In genomic region chr1:53552146-53552940, GRCh38 we compare ENCODE assay signal across 11 cellular contexts.
DNase-seq lines count a peak whose midpoint lies in the region; ATAC-seq, FAIRE-seq and TF ChIP-seq lines count a peak whose summit lies in the region.
"Had no signal": no experiment of that assay in that cellular context is flagged by ENCODE, and none has a peak within 500 bp of the region (broad histone marks: within the 10 kb centered on the region; RNA-seq: fewer than 3 reads in every experiment).

No MANE protein-coding gene starts in this region.

- intact Hi-C loops in kidney (cut with DNase I): no loop called here

- no peak overlapping the region for H3K4me3 ChIP-seq in kidney (ENCODE audit: low read length in 2 of 2)

- no peaks in the 10 kb centered on the region for H3K9me3 ChIP-seq in kidney (ENCODE audit: control insufficient read depth in 1 of 2, low read length in 2 of 2)

- no peak overlapping the region for H3K9ac ChIP-seq in kidney (ENCODE audit: low read length in 2 of 2)

- H3K4me1 ChIP-seq in kidney (ENCODE audit: control insufficient read depth in 1 of 2, insufficient read depth in 1 of 2, low read depth in 1 of 2, low read length in 2 of 2): no peaks in the 10 kb centered on the region

- ATAC-seq in HG03159 (IDR thresholded peaks at IDR 0.05; ENCODE audit: unreplicated experiment): no peak
- ATAC-seq: HCT116 had no signal

- DNase-seq in A172 (ENCODE audit: low spot score) (peak; percentile 24), DMS79 (lab: John Stamatoyannopoulos, UW) (peak; percentile 77), RPMI7951 (ENCODE audit: low read depth) (peak; percentile 94), kidney (peak; percentile 61), NK-92 (lab: John Stamatoyannopoulos, UW; ENCODE audit: unreplicated experiment) (no peak), NCI-H128 (lab: John Stamatoyannopoulos, UW; ENCODE audit: unreplicated experiment) (no peak)
- DNase-seq in stimulated activated CD4-positive, alpha-beta T cell treated with anti-CD3 and anti-CD28 coated beads, Interleukin-4, amount 100 ng/mL, for 24 hours: no peak
- DNase-seq: CD4-positive, alpha-beta memory T cell; cortex of kidney had no signal

- FAIRE-seq in kidney (lab: Jason Lieb, UNC): no peak

- no peak overlapping the region for H3K27ac ChIP-seq in kidney (ENCODE audit: low read depth in 2 of 2, low read length in 2 of 2)

- no peak for TF ChIP-seq CTCF in kidney (IDR thresholded peaks at IDR 0.05; ENCODE audit: borderline replicate concordance, extremely low read depth, insufficient read depth)

- peaks cover 0 to 3% of the 10 kb centered on the region in 2 donors for H3K36me3 ChIP-seq in kidney (ENCODE audit: control insufficient read depth in 1 of 2, insufficient read depth in 2 of 2, low read length in 2 of 2)

Comparison
In these comparisons a context has a peak if more than half of its experiments do, and no peak if none do; other contexts are left out.
1. DNase-seq: peak in A172 (single experiment), DMS79 (single experiment), RPMI7951 (single experiment) and kidney (single experiment); none in stimulated activated CD4-positive, alpha-beta T cell treated with anti-CD3 and anti-CD28 coated beads, Interleukin-4, amount 100 ng/mL, for 24 hours (single experiment), NK-92 (single experiment) and NCI-H128 (single experiment).